In genomic region chr17:61139219-61139618, GRCh38 we compare ENCODE assay signal across 8 cellular contexts.
DNase-seq lines count a peak whose midpoint lies in the region; ATAC-seq and TF ChIP-seq lines count a peak whose summit lies in the region.

No MANE protein-coding gene starts in this region.

- no peaks in the 10 kb centered on the region for H3K9me3 ChIP-seq in BLaER1

- H3K4me1 ChIP-seq in BLaER1 = peaks cover 39% of the 10 kb centered on the region

- no peak overlapping the region for H3K9ac ChIP-seq in BLaER1

- no peaks in the 10 kb centered on the region for H3K27me3 ChIP-seq in BLaER1

- peak; percentile 94 for ATAC-seq in GM21367 (IDR thresholded peaks at IDR 0.05; ENCODE audit: unreplicated experiment)

- no peak for TF ChIP-seq CTCF in epithelial cell of esophagus (IDR thresholded peaks at IDR 0.05; ENCODE audit: insufficient read depth, low read depth, low read length, missing control alignments)

- DNase-seq in HT-29 (ENCODE audit: low spot score) (peak; percentile 71), epithelial cell of esophagus (ENCODE audit: low read depth) (peak; percentile 24), NCI-H69 (lab: John Stamatoyannopoulos, UW) (no peak), cortex of kidney (lab: John Stamatoyannopoulos, UW) (no peak)
- peak; percentile 38 for DNase-seq in activated CD4-positive, CD25-positive, alpha-beta regulatory T cell treated with anti-CD3 and anti-CD28 coated beads, Interleukin-2, amount 50 U/mL, for 72 hours
- peak in 2 of 3 donors; percentile 3 to 9 for DNase-seq in stimulated activated CD4-positive, alpha-beta T cell treated with anti-CD3 and anti-CD28 coated beads, TNF-alpha, amount 100 ng/mL, for 1 hour (ENCODE audit: low read depth in 3 of 3, low spot score in 1 of 3)

- H3K27ac ChIP-seq in BLaER1 = peak overlapping the region; percentile 63

- no peaks in the 10 kb centered on the region for H3K36me3 ChIP-seq in BLaER1

- no peak overlapping the region for H3K4me3 ChIP-seq in BLaER1
- no peak overlapping the region for H3K4me3 ChIP-seq in epithelial cell of esophagus (ENCODE audit: low read length)

- no peaks in the 10 kb centered on the region for H4K20me1 ChIP-seq in BLaER1

- peak overlapping the region; percentile 67 for H3K4me2 ChIP-seq in BLaER1

Comparison
In these comparisons a context has a peak if more than half of its experiments do, and no peak if none do; other contexts are left out.
1. DNase-seq: peak in HT-29 (single experiment), activated CD4-positive, CD25-positive, alpha-beta regulatory T cell treated with anti-CD3 and anti-CD28 coated beads, Interleukin-2, amount 50 U/mL, for 72 hours (single experiment), epithelial cell of esophagus (single experiment) and stimulated activated CD4-positive, alpha-beta T cell treated with anti-CD3 and anti-CD28 coated beads, TNF-alpha, amount 100 ng/mL, for 1 hour (2 of 3); none in NCI-H69 (single experiment) and cortex of kidney (single experiment).